In the genomic region with DNA sequence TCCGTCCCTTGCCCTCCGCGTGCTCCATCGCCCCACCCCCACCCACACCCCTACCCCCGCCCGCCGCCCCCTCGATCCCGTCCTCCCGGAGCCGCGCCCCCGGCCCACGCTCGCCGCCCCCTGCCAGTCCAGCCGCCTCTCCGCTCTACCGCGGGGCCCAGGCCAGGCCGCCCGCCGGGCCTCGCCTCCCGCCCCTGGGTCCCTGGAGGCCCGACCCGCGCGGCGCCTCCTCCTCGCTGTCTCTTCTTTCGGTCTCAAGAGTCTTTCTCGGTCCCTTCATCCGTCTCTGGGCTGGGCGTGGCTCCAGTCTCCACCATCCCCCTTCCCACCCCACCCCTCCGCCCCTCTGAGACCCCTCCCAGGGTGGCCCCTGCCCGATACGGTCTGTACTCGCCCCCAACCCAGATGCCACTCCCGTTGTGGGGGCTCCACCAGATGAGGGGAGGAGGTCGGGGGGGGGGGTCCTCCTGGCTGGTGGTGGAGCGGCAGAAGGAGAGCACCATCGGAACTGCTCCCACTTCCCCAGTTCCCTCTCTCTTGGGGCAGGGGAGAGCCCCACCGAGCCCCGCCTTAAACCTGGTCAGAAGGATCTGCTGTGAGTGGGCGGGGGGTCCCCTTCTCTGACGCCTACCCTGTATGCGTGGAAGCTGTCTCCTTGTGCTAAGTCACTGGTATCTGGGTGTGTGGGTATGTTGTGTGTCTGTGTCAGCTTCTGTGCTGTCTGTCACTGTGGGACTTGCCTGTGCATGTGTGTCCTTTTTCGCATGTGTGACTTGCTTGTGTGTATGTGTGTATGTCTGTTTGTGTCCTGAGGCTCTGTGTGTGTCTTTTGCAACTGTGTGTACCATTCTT, we compare ENCODE assay signal across 1 cellular context.
TF ChIP-seq lines count a peak whose summit lies in the region.

No MANE protein-coding gene starts in this region.

TF ChIP-seq in HCT116, 20 proteins besides CTCF, POLR2A, EP300 and RAD21 (continued from another document):
- TF ChIP-seq, protein P1, sequence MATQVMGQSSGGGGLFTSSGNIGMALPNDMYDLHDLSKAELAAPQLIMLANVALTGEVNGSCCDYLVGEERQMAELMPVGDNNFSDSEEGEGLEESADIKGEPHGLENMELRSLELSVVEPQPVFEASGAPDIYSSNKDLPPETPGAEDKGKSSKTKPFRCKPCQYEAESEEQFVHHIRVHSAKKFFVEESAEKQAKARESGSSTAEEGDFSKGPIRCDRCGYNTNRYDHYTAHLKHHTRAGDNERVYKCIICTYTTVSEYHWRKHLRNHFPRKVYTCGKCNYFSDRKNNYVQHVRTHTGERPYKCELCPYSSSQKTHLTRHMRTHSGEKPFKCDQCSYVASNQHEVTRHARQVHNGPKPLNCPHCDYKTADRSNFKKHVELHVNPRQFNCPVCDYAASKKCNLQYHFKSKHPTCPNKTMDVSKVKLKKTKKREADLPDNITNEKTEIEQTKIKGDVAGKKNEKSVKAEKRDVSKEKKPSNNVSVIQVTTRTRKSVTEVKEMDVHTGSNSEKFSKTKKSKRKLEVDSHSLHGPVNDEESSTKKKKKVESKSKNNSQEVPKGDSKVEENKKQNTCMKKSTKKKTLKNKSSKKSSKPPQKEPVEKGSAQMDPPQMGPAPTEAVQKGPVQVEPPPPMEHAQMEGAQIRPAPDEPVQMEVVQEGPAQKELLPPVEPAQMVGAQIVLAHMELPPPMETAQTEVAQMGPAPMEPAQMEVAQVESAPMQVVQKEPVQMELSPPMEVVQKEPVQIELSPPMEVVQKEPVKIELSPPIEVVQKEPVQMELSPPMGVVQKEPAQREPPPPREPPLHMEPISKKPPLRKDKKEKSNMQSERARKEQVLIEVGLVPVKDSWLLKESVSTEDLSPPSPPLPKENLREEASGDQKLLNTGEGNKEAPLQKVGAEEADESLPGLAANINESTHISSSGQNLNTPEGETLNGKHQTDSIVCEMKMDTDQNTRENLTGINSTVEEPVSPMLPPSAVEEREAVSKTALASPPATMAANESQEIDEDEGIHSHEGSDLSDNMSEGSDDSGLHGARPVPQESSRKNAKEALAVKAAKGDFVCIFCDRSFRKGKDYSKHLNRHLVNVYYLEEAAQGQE (IDR thresholded peaks at IDR 0.05; ENCODE audit: low read depth) = no peak
- TF ChIP-seq CBX3 (IDR thresholded peaks at IDR 0.05; ENCODE audit: low read depth) (no peak), JUND (IDR thresholded peaks at IDR 0.05) (no peak), ELF1 (IDR thresholded peaks at IDR 0.05; ENCODE audit: borderline replicate concordance, low read depth) (no peak), TCF7L2 (IDR thresholded peaks at IDR 0.05; ENCODE audit: borderline replicate concordance, extremely low read depth, insufficient read depth, insufficient read length) (no peak), EZH2phosphoT487 (IDR thresholded peaks at IDR 0.05; ENCODE audit: borderline replicate concordance) (no peak), ZNF274 (IDR thresholded peaks at IDR 0.05; ENCODE audit: low read depth, low read length) (no peak), EZH2 (IDR thresholded peaks at IDR 0.05) (no peak)
- TF ChIP-seq, protein P2, sequence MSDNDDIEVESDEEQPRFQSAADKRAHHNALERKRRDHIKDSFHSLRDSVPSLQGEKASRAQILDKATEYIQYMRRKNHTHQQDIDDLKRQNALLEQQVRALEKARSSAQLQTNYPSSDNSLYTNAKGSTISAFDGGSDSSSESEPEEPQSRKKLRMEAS (IDR thresholded peaks at IDR 0.05) = no peak
